In the genomic region with DNA sequence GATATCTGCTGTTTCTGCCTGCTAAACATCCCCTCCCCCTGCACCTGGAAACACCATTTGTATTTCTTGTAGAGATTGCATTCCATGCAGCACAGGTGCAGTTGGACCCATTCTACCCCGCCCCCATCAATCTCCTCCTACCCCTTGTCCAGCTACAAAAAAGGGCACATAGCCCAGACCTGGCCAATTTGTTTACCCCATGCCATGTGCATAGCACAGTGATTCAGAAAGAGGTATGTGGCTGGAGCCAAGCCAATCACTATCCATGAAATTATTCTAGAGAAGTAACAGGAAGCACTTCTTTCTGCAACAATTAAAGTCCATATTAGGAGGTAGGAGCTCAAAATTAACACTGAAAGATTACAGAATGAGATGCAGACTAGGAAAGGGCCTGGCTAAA, we compare ENCODE assay signal across 12 cellular contexts. TPM values are rescaled to one million over a fixed set of nuclear protein-coding genes. Genes with fewer than 3 reads are reported as not detected.
DNase-seq lines count a peak whose midpoint lies in the region; ATAC-seq and TF ChIP-seq lines count a peak whose summit lies in the region.
"Had no signal": no experiment of that assay in that cellular context is flagged by ENCODE, and none has a peak within 500 bp of the region (broad histone marks: within the 10 kb centered on the region; RNA-seq: fewer than 3 reads in every experiment).

No MANE protein-coding gene starts in this region.

- H3K4me1 ChIP-seq in esophagus muscularis mucosa, result peaks cover 0 to 10% (median 4%) of the 10 kb centered on the region in 4 donors

- TF ChIP-seq CTCF in esophagus muscularis mucosa (IDR thresholded peaks at IDR 0.05), result no peak

- H3K36me3 ChIP-seq in esophagus muscularis mucosa, result no peaks in the 10 kb centered on the region

- no peak for ATAC-seq in GM19467 (IDR thresholded peaks at IDR 0.05; ENCODE audit: unreplicated experiment)

- intact Hi-C loops in esophagus muscularis mucosa (cut with DNase I), result no loop called here

- DNase-seq in GM03348 (ENCODE audit: low spot score), result peak; percentile 71
- DNase-seq in RKO (ENCODE audit: low spot score), result peak; percentile 30
- DNase-seq in esophagus muscularis mucosa (ENCODE audit: extremely low spot score), result peak; percentile 57
- DNase-seq in renal cortical epithelial cell (ENCODE audit: low read depth), result peak; percentile 99
- no peak for DNase-seq in effector CD4-positive, alpha-beta T cell
- no peak for DNase-seq in activated CD4-positive, alpha-beta T cell treated with anti-CD3 and anti-CD28 coated beads for 1 hour
- DNase-seq in activated CD8-positive, alpha-beta memory T cell treated with anti-CD3 and anti-CD28 coated beads, Interleukin-2, amount 50 U/mL, for 4 hours, result no peak
- DNase-seq: GF-D8, NCI-H1694, SHP77, testis had no signal

- TF ChIP-seq POLR2A in esophagus muscularis mucosa (IDR thresholded peaks at IDR 0.05; ENCODE audit: low read depth), result no peak

- no peak for TF ChIP-seq EP300 in esophagus muscularis mucosa (IDR thresholded peaks at IDR 0.05)

- H3K27ac ChIP-seq in esophagus muscularis mucosa (replicated peaks in 1 of 4), result no peak overlapping the region
- H3K27ac ChIP-seq: testis had no signal

- H3K9me3 ChIP-seq in esophagus muscularis mucosa, result no peaks in the 10 kb centered on the region
- H3K9me3 ChIP-seq: testis had no signal

- no peaks in the 10 kb centered on the region for H3K27me3 ChIP-seq in esophagus muscularis mucosa
- H3K27me3 ChIP-seq: testis had no signal

- 50% methylated on average over 1 of the region's 1 CpG for WGBS in esophagus muscularis mucosa

- H3K4me3 ChIP-seq in esophagus muscularis mucosa, result no peak overlapping the region
- H3K4me3 ChIP-seq: testis had no signal

RNA-seq across cellular contexts. Expression of a gene that starts 20.2 kb away (rescaled TPM):
- 10 to 100 TPM; 15.4 to 22.1 (median 16.6) TPM for total RNA-seq in esophagus muscularis mucosa
- total RNA-seq in renal cortical epithelial cell, result 54.0 and 99.8 TPM in 2 replicates

Comparison
In these comparisons a context has a peak if more than half of its experiments do, and no peak if none do; other contexts are left out.
1. DNase-seq: peak in GM03348 (single experiment), RKO (single experiment), esophagus muscularis mucosa (single experiment) and renal cortical epithelial cell (single experiment); none in effector CD4-positive, alpha-beta T cell (single experiment), activated CD4-positive, alpha-beta T cell treated with anti-CD3 and anti-CD28 coated beads for 1 hour (single experiment) and activated CD8-positive, alpha-beta memory T cell treated with anti-CD3 and anti-CD28 coated beads, Interleukin-2, amount 50 U/mL, for 4 hours (single experiment).